In the genomic region with DNA sequence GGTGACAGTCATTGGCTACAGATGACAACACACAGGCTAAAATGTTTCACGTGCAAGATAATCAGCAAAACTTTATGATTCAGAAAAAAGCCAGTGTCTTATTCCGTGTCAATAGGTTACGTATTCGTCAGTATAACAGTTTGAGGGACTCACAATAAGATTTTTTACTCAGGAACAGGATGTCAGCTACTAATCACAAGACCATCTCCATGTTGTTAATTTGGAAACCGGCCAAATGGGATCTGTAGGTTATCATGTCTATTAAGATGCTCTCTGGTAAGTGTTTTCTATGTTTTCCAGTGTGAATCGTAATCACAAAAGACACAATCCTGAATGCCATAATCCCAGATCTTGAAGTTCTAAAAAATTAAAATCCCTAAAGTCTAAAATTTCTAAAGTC, we compare ENCODE assay signal across 33 cellular contexts.
"Had no signal": no experiment of that assay in that cellular context is flagged by ENCODE, and none has a peak within 500 bp of the region (broad histone marks: within the 10 kb centered on the region; RNA-seq: fewer than 3 reads in every experiment).

No MANE protein-coding gene starts in this region.

- H3K27ac ChIP-seq: adrenal gland, ascending aorta, breast epithelium, cardiac muscle cell, colonic mucosa, dorsolateral prefrontal cortex, gastrocnemius medialis, heart left ventricle, VCaP had no signal

- H3K27me3 Mint-ChIP-seq: activated CD4-positive, alpha-beta memory T cell treated with anti-CD3 and anti-CD28 coated beads, Interleukin-2, amount 10 ng/mL, durations not matched to agents 7 days and 5 days; activated CD4-positive, alpha-beta T cell treated with anti-CD3 and anti-CD28 coated beads, Interleukin-2, amount 10 ng/mL, durations not matched to agents 7 days and 5 days; activated naive CD4-positive, alpha-beta T cell treated with anti-CD3 and anti-CD28 coated beads, Interleukin-2, amount 50 U/mL, for 24 hours; activated naive CD8-positive, alpha-beta T cell treated with anti-CD3 and anti-CD28 coated beads for 36 hours; activated naive CD8-positive, alpha-beta T cell treated with anti-CD3 and anti-CD28 coated beads, Interleukin-2, amount 50 U/mL, for 24 hours had no signal

- ATAC-seq: activated naive CD8-positive, alpha-beta T cell treated with anti-CD3 and anti-CD28 coated beads, Interleukin-2, amount 50 U/mL, for 24 hours; activated T-cell treated with anti-CD3 and anti-CD28 coated beads, Interleukin-2, amount 50 U/mL, for 4 hours; esophagus mucosa; gastrocnemius medialis; heart left ventricle; WTC11 had no signal

- H3K4me1 Mint-ChIP-seq: activated CD4-positive, alpha-beta memory T cell treated with anti-CD3 and anti-CD28 coated beads, Interleukin-2, amount 10 ng/mL, durations not matched to agents 7 days and 5 days; activated CD4-positive, alpha-beta T cell treated with anti-CD3 and anti-CD28 coated beads, Interleukin-2, amount 10 ng/mL, durations not matched to agents 7 days and 5 days; activated naive CD4-positive, alpha-beta T cell treated with anti-CD3 and anti-CD28 coated beads, Interleukin-2, amount 50 U/mL, for 24 hours; activated naive CD8-positive, alpha-beta T cell treated with anti-CD3 and anti-CD28 coated beads for 36 hours; activated naive CD8-positive, alpha-beta T cell treated with anti-CD3 and anti-CD28 coated beads, Interleukin-2, amount 50 U/mL, for 24 hours; brain had no signal

- DNase-seq: activated CD4-positive, alpha-beta memory T cell treated with anti-CD3 and anti-CD28 coated beads, Interleukin-2, amount 10 ng/mL, durations not matched to agents 7 days and 5 days; activated CD4-positive, alpha-beta T cell treated with anti-CD3 and anti-CD28 coated beads for 1 hour; activated CD4-positive, alpha-beta T cell treated with anti-CD3 and anti-CD28 coated beads for 4 hours; activated CD4-positive, alpha-beta T cell treated with anti-CD3 and anti-CD28 coated beads, Interleukin-2, amount 10 ng/mL, durations not matched to agents 7 days and 5 days; activated CD4-positive, alpha-beta T cell treated with anti-CD3 and anti-CD28 coated beads, Interleukin-2, amount 50 U/mL, for 4 hours; activated effector memory CD4-positive, alpha-beta T cell treated with anti-CD3 and anti-CD28 coated beads, Interleukin-2, amount 50 U/mL, for 16 hours; activated naive CD4-positive, alpha-beta T cell treated with anti-CD3 and anti-CD28 coated beads for 36 hours; activated naive CD8-positive, alpha-beta T cell treated with anti-CD3 and anti-CD28 coated beads for 36 hours; activated naive CD8-positive, alpha-beta T cell treated with anti-CD3 and anti-CD28 coated beads, Interleukin-2, amount 50 U/mL, for 24 hours; activated T-cell treated with anti-CD3 and anti-CD28 coated beads, Interleukin-2, amount 50 U/mL, for 4 hours; adrenal gland; amygdala; central memory CD4-positive, alpha-beta T cell; cerebellar nuclear complex; colonic mucosa; dorsolateral prefrontal cortex; effector memory CD4-positive, alpha-beta T cell; endodermal cell; foreskin fibroblast; gastrocnemius medialis; glutamatergic neuron; heart left ventricle; hypothalamus; T-helper 2 cell had no signal

- H3K36me3 Mint-ChIP-seq: activated naive CD4-positive, alpha-beta T cell treated with anti-CD3 and anti-CD28 coated beads, Interleukin-2, amount 50 U/mL, for 24 hours; activated naive CD8-positive, alpha-beta T cell treated with anti-CD3 and anti-CD28 coated beads for 36 hours; brain had no signal

- H3K36me3 ChIP-seq: adrenal gland, ascending aorta, breast epithelium, cardiac muscle cell, colonic mucosa, gastrocnemius medialis, heart left ventricle had no signal

- H3K4me3 ChIP-seq: adrenal gland, ascending aorta, breast epithelium, cardiac muscle cell, colonic mucosa, dorsolateral prefrontal cortex, gastrocnemius medialis, heart left ventricle had no signal

- H3K9me3 Mint-ChIP-seq: activated CD4-positive, alpha-beta memory T cell treated with anti-CD3 and anti-CD28 coated beads, Interleukin-2, amount 10 ng/mL, durations not matched to agents 7 days and 5 days; activated naive CD4-positive, alpha-beta T cell treated with anti-CD3 and anti-CD28 coated beads for 36 hours; activated naive CD4-positive, alpha-beta T cell treated with anti-CD3 and anti-CD28 coated beads, Interleukin-2, amount 50 U/mL, for 24 hours; activated naive CD8-positive, alpha-beta T cell treated with anti-CD3 and anti-CD28 coated beads for 36 hours; activated naive CD8-positive, alpha-beta T cell treated with anti-CD3 and anti-CD28 coated beads, Interleukin-2, amount 50 U/mL, for 24 hours; activated T-cell treated with anti-CD3 and anti-CD28 coated beads, Interleukin-2, amount 50 U/mL, for 4 hours; activated T-helper 2 cell treated with anti-CD3 and anti-CD28 coated beads, Interferon-gamma antibody, Interleukin-2, Interleukin-4, amounts not matched to agents 10 μg/mL and 5 μg/mL and 100 μg/mL, durations not matched to agents 14 hours and 24 hours and 36 hours; brain; endodermal cell; WTC11 had no signal

- H3K9me3 ChIP-seq: adrenal gland, ascending aorta, breast epithelium, colonic mucosa, gastrocnemius medialis, heart left ventricle had no signal

- H3K27me3 ChIP-seq: adrenal gland, ascending aorta, breast epithelium, cardiac muscle cell, colonic mucosa, dorsolateral prefrontal cortex, gastrocnemius medialis, heart left ventricle had no signal

- H3K4me3 Mint-ChIP-seq: activated CD4-positive, alpha-beta memory T cell treated with anti-CD3 and anti-CD28 coated beads, Interleukin-2, amount 10 ng/mL, durations not matched to agents 7 days and 5 days; activated CD4-positive, alpha-beta T cell treated with anti-CD3 and anti-CD28 coated beads, Interleukin-2, amount 10 ng/mL, durations not matched to agents 7 days and 5 days; activated naive CD4-positive, alpha-beta T cell treated with anti-CD3 and anti-CD28 coated beads for 36 hours; activated naive CD4-positive, alpha-beta T cell treated with anti-CD3 and anti-CD28 coated beads, Interleukin-2, amount 50 U/mL, for 24 hours; activated naive CD8-positive, alpha-beta T cell treated with anti-CD3 and anti-CD28 coated beads for 36 hours; activated naive CD8-positive, alpha-beta T cell treated with anti-CD3 and anti-CD28 coated beads, Interleukin-2, amount 50 U/mL, for 24 hours; activated T-cell treated with anti-CD3 and anti-CD28 coated beads, Interleukin-2, amount 50 U/mL, for 4 hours; brain; endodermal cell; WTC11 had no signal

- H3K4me1 ChIP-seq: adrenal gland, ascending aorta, breast epithelium, colonic mucosa, gastrocnemius medialis, heart left ventricle had no signal

- H3K27ac Mint-ChIP-seq: activated CD4-positive, alpha-beta memory T cell treated with anti-CD3 and anti-CD28 coated beads, Interleukin-2, amount 10 ng/mL, durations not matched to agents 7 days and 5 days; activated CD4-positive, alpha-beta T cell treated with anti-CD3 and anti-CD28 coated beads, Interleukin-2, amount 10 ng/mL, durations not matched to agents 7 days and 5 days; activated naive CD4-positive, alpha-beta T cell treated with anti-CD3 and anti-CD28 coated beads for 36 hours; activated naive CD4-positive, alpha-beta T cell treated with anti-CD3 and anti-CD28 coated beads, Interleukin-2, amount 50 U/mL, for 24 hours; activated naive CD8-positive, alpha-beta T cell treated with anti-CD3 and anti-CD28 coated beads for 36 hours; activated naive CD8-positive, alpha-beta T cell treated with anti-CD3 and anti-CD28 coated beads, Interleukin-2, amount 50 U/mL, for 24 hours; activated T-helper 2 cell treated with anti-CD3 and anti-CD28 coated beads, Interferon-gamma antibody, Interleukin-2, Interleukin-4, amounts not matched to agents 10 μg/mL and 5 μg/mL and 100 μg/mL, durations not matched to agents 14 hours and 24 hours and 36 hours; brain; endodermal cell; WTC11 had no signal
